In genomic region chr3:24830230-24831152, GRCh38 we compare ENCODE assay signal across 9 cellular contexts.
A peak's percentile ranks its signal among the peaks of the same experiment; 100 is the strongest.
DNase-seq lines count a peak whose midpoint lies in the region; ATAC-seq and TF ChIP-seq lines count a peak whose summit lies in the region.
"Had no signal": no experiment of that assay in that cellular context is flagged by ENCODE, and none has a peak within 500 bp of the region (broad histone marks: within the 10 kb centered on the region; RNA-seq: fewer than 3 reads in every experiment).

No MANE protein-coding gene starts in this region.

- H3K9me2 ChIP-seq in PC-9 (ENCODE audit: insufficient read depth): no peaks in the 10 kb centered on the region

- H3K27ac Mint-ChIP-seq in Calu3 (ENCODE audit: unreplicated experiment): no peak overlapping the region
- no peak overlapping the region for H3K27ac Mint-ChIP-seq in activated naive CD4-positive, alpha-beta T cell treated with anti-CD3 and anti-CD28 coated beads, Interleukin-2, amount 50 U/mL, for 72 hours

- peak overlapping the region; percentile 70 for H3K4me2 ChIP-seq in PC-9

- H3K4me1 Mint-ChIP-seq in Calu3 (ENCODE audit: low read depth, unreplicated experiment): peaks cover 14% of the 10 kb centered on the region

- POLR2A ChIA-PET in PC-9 (lab: Charles Lee; ENCODE audit: unreplicated experiment): no interaction called here

- no peaks in the 10 kb centered on the region for H3K9me3 ChIP-seq in PC-9 (ENCODE audit: insufficient read depth, low read depth)
- H3K9me3 ChIP-seq in right cardiac atrium (ENCODE audit: control insufficient read depth, low read length): no peaks in the 10 kb centered on the region

- H3K4me1 ChIP-seq in PC-9 (replicated peaks; ENCODE audit: insufficient read depth) (no peaks in the 10 kb centered on the region), right cardiac atrium (ENCODE audit: control insufficient read depth, insufficient read depth, low read length) (no peaks in the 10 kb centered on the region)

- peaks cover 14% of the 10 kb centered on the region for H3K27me3 Mint-ChIP-seq in Calu3 (ENCODE audit: unreplicated experiment)

- TF ChIP-seq CTCF in Calu3 (IDR thresholded peaks at IDR 0.05; ENCODE audit: unreplicated experiment) (no peak), PC-9 (conservative IDR thresholded peaks at IDR 0.05) (no peak)

- H3K79me2 ChIP-seq in PC-9 (ENCODE audit: low read depth): no peaks in the 10 kb centered on the region

- H2AFZ ChIP-seq in PC-9: no peak overlapping the region

- ATAC-seq in right cardiac atrium: peak; percentile 21 to 39
- no peak for ATAC-seq in HG03175 (IDR thresholded peaks at IDR 0.05; ENCODE audit: unreplicated experiment)
- ATAC-seq in GM21576 (IDR thresholded peaks at IDR 0.05; ENCODE audit: unreplicated experiment): no peak
- ATAC-seq in activated naive CD4-positive, alpha-beta T cell treated with anti-CD3 and anti-CD28 coated beads, Interleukin-2, amount 50 U/mL, for 72 hours: no peak

- CTCF ChIA-PET in Calu3 (lab: Charles Lee) (no interaction called here), PC-9 (lab: Charles Lee) (no interaction called here)

- intact Hi-C loops in Calu3 (cut with micrococcal nuclease; ENCODE audit: unreplicated experiment): no loop called here
- intact Hi-C loops in PC-9 (cut with micrococcal nuclease; ENCODE audit: unreplicated experiment): no loop called here
- intact Hi-C loops in right cardiac atrium (cut with DNase I): no loop called here
- intact Hi-C loops in posterior cingulate gyrus (cut with DNase I): no loop called here

- no peak overlapping the region for H3K27ac ChIP-seq in PC-9
- no peak overlapping the region for H3K27ac ChIP-seq in right cardiac atrium (ENCODE audit: low read length)

- H3K4me3 ChIP-seq in PC-9 (no peak overlapping the region), right cardiac atrium (ENCODE audit: low read length) (peak overlapping the region; percentile 48)

- BruUV-seq in Calu3 (replicated peaks; lab: Mats Ljungman, UMichigan) (no TSS peak), PC-9 (replicated peaks; lab: Mats Ljungman, UMichigan) (no TSS peak)

- WGBS in right cardiac atrium: 11% methylated on average over 35 of the region's 35 CpGs

- no peaks in the 10 kb centered on the region for H3F3A ChIP-seq in PC-9 (ENCODE audit: insufficient read depth, low read depth)

- H4K20me1 ChIP-seq in PC-9 (ENCODE audit: insufficient read depth): no peaks in the 10 kb centered on the region

- no peaks in the 10 kb centered on the region for H3K36me3 ChIP-seq in PC-9 (ENCODE audit: low read depth)

- peaks cover 16% of the 10 kb centered on the region for H3K36me3 Mint-ChIP-seq in Calu3 (ENCODE audit: insufficient read depth, unreplicated experiment)
- peaks cover 0 to 8% of the 10 kb centered on the region in 2 donors for H3K36me3 Mint-ChIP-seq in activated naive CD4-positive, alpha-beta T cell treated with anti-CD3 and anti-CD28 coated beads, Interleukin-2, amount 50 U/mL, for 72 hours

- H3K4me3 Mint-ChIP-seq in Calu3 (ENCODE audit: low read depth, unreplicated experiment): peak overlapping the region; percentile 88

- no peaks in the 10 kb centered on the region for H3K9me3 Mint-ChIP-seq in Calu3 (ENCODE audit: low read depth, unreplicated experiment)
- peaks cover 8 to 17% of the 10 kb centered on the region in 2 donors for H3K9me3 Mint-ChIP-seq in activated naive CD4-positive, alpha-beta T cell treated with anti-CD3 and anti-CD28 coated beads, Interleukin-2, amount 50 U/mL, for 72 hours

- DNase-seq in Calu3: peak; percentile 47
- DNase-seq in PC-9: no peak
- DNase-seq in right cardiac atrium: peak; percentile 29 to 57 (median 50)
- DNase-seq in posterior cingulate gyrus: peak in 9 of 10 donors; percentile 20 to 84 (median 38)
- DNase-seq in activated naive CD4-positive, alpha-beta T cell treated with anti-CD3 and anti-CD28 coated beads, Interleukin-2, amount 50 U/mL, for 72 hours (ENCODE audit: low spot score in 2 of 2): no peak
- no peak for DNase-seq in COLO829 (ENCODE audit: low spot score)
- DNase-seq: stimulated activated CD4-positive, alpha-beta T cell treated with anti-CD3 and anti-CD28 coated beads, Interleukin-12 subunit alpha, Interleukin-12 subunit beta, amount 100 ng/mL, for 4 hours had no signal

- H3K27me3 ChIP-seq in PC-9 (ENCODE audit: insufficient read depth, low read depth) (peaks cover 14% of the 10 kb centered on the region; the same call in 1 of the 2 replicates), right cardiac atrium (ENCODE audit: control insufficient read depth, insufficient read depth) (no peaks in the 10 kb centered on the region)

Comparison
In these comparisons a context has a peak if more than half of its experiments do, and no peak if none do; other contexts are left out.
1. DNase-seq: peak in Calu3 (single experiment), right cardiac atrium (3 of 3) and posterior cingulate gyrus (9 of 10); none in PC-9 (0 of 2), activated naive CD4-positive, alpha-beta T cell treated with anti-CD3 and anti-CD28 coated beads, Interleukin-2, amount 50 U/mL, for 72 hours (0 of 2) and COLO829 (single experiment).
2. ATAC-seq: peak in right cardiac atrium (2 of 2); none in HG03175 (single experiment), GM21576 (single experiment) and activated naive CD4-positive, alpha-beta T cell treated with anti-CD3 and anti-CD28 coated beads, Interleukin-2, amount 50 U/mL, for 72 hours (0 of 2).